8 cellular contexts compared by ENCODE assay signal in genomic region chr5:157026789-157027424, GRCh38. TPM values are rescaled to one million over a fixed set of nuclear protein-coding genes. Genes with fewer than 3 reads are reported as not detected.
A peak's percentile ranks its signal among the peaks of the same experiment; 100 is the strongest.
DNase-seq lines count a peak whose midpoint lies in the region; ATAC-seq, FAIRE-seq and TF ChIP-seq lines count a peak whose summit lies in the region.

No MANE protein-coding gene starts in this region.

- WGBS in body of pancreas, 2 donors, result 48 to 52% methylated on average over 3 of the region's 3 CpGs
- 44 to 52% methylated on average over 3 of the region's 3 CpGs for WGBS in pancreas, 2 donors

- H3K27ac ChIP-seq in body of pancreas (no peak overlapping the region), pancreas (no peak overlapping the region)

- ATAC-seq in body of pancreas (peak; percentile 50), pancreas (peak in 3 of 4 donors; percentile 54 to 71 (median 60)), GM18867 (IDR thresholded peaks at IDR 0.05; ENCODE audit: unreplicated experiment) (no peak), GM19351 (IDR thresholded peaks at IDR 0.05; ENCODE audit: unreplicated experiment) (no peak)

- H3K9me3 ChIP-seq in body of pancreas, result no peaks in the 10 kb centered on the region
- no peaks in the 10 kb centered on the region for H3K9me3 ChIP-seq in pancreas

- intact Hi-C loops in body of pancreas (cut with DNase I) (no loop called here), pancreas (cut with DNase I) (no loop called here)

- no peaks in the 10 kb centered on the region for H3K27me3 ChIP-seq in body of pancreas
- no peaks in the 10 kb centered on the region for H3K27me3 ChIP-seq in pancreas

- FAIRE-seq in pancreas (lab: Jason Lieb, UNC), result no peak

- peak; percentile 23 for DNase-seq in NCI-H510A treated with DMSO at 0.1 percent for 48 hours (lab: John Stamatoyannopoulos, UW)
- no peak for DNase-seq in NCI-H510A (lab: John Stamatoyannopoulos, UW)
- DNase-seq in NCI-H1105 treated with DMSO at 0.1 percent for 48 hours (lab: John Stamatoyannopoulos, UW), result peak; percentile 45
- peak in 3 of 4 donors; percentile 13 to 22 (median 16) for DNase-seq in body of pancreas
- DNase-seq in pancreas, result peak in 1 of 6 donors; percentile 13
- DNase-seq in GOT3 (lab: John Stamatoyannopoulos, UW), result no peak

- peak in 6 of 7 experiments; percentile 34 to 51 (median 44) for TF ChIP-seq CTCF in body of pancreas (IDR thresholded peaks at IDR 0.05)
- peak in 3 of 4 donors; percentile 34 to 42 (median 38) for TF ChIP-seq CTCF in pancreas (IDR thresholded peaks at IDR 0.05)

- H3K4me1 ChIP-seq in body of pancreas (no peaks in the 10 kb centered on the region), pancreas (no peaks in the 10 kb centered on the region)

- H3K36me3 ChIP-seq in body of pancreas (replicated peaks in 1 of 2; ENCODE audit: insufficient read depth in 1 of 2, low read depth in 2 of 2) (no peaks in the 10 kb centered on the region), pancreas (no peaks in the 10 kb centered on the region)

- no peak overlapping the region for H3K4me3 ChIP-seq in body of pancreas
- no peak overlapping the region for H3K4me3 ChIP-seq in pancreas

- TF ChIP-seq POLR2A in body of pancreas (IDR thresholded peaks at IDR 0.05), result no peak

RNA-seq across cellular contexts. Expression of gene HAVCR1, which starts 32.0 kb away (rescaled TPM):
- total RNA-seq in body of pancreas, result not detected
- under 1 TPM in 1 of 6 donors, not detected in 5; 0.18 TPM for total RNA-seq in pancreas
- polyA plus RNA-seq in pancreas, result not detected

Comparison
In these comparisons a context has a peak if more than half of its experiments do, and no peak if none do; other contexts are left out.
1. DNase-seq: peak in NCI-H510A treated with DMSO at 0.1 percent for 48 hours (single experiment), NCI-H1105 treated with DMSO at 0.1 percent for 48 hours (single experiment) and body of pancreas (3 of 4); none in NCI-H510A (single experiment) and GOT3 (single experiment).
2. ATAC-seq: peak in body of pancreas (single experiment) and pancreas (3 of 4); none in GM18867 (single experiment) and GM19351 (single experiment).